ENCODE assay signal across 8 cellular contexts in genomic region chr3:46089237-46090011, GRCh38.
DNase-seq lines count a peak whose midpoint lies in the region; ATAC-seq, FAIRE-seq and TF ChIP-seq lines count a peak whose summit lies in the region.

No MANE protein-coding gene starts in this region.

- ATAC-seq in HepG2 (no peak), HG03558 (IDR thresholded peaks at IDR 0.05; ENCODE audit: extremely low read depth, unreplicated experiment) (peak; percentile 62), upper lobe of left lung (ENCODE audit: low FRiP score in 2 of 2) (peak; percentile 93)

- WGBS in liver = 89% methylated on average over 5 of the region's 5 CpGs
- 57% methylated on average over 2 of the region's 5 CpGs for WGBS in HepG2 (ENCODE audit: low lambda C conversion rate)
- WGBS in upper lobe of left lung, 2 donors = 70 to 83% methylated on average over 2 to 5 of the region's 5 CpGs

- H3K36me3 ChIP-seq in liver (ENCODE audit: control insufficient read depth in 4 of 4, insufficient read depth in 3 of 4, low read depth in 1 of 4, low read length in 3 of 4) = no peaks in the 10 kb centered on the region
- no peaks in the 10 kb centered on the region for H3K36me3 ChIP-seq in HepG2 (replicated peaks in 1 of 2; ENCODE audit: control insufficient read depth in 1 of 2, insufficient read depth in 2 of 2, low read length in 2 of 2)
- H3K36me3 ChIP-seq in upper lobe of left lung = no peaks in the 10 kb centered on the region

- no peaks in the 10 kb centered on the region for H3K79me2 ChIP-seq in HepG2 (ENCODE audit: insufficient read depth, low read length)

- H3K9ac ChIP-seq in liver (ENCODE audit: low read depth in 1 of 2, low read length in 2 of 2) (no peak overlapping the region), HepG2 (ENCODE audit: insufficient read depth, low read depth, low read length) (no peak overlapping the region)

- H3K9me3 ChIP-seq in liver (ENCODE audit: control insufficient read depth in 4 of 4, low read length in 3 of 4) (no peaks in the 10 kb centered on the region), HepG2 (ENCODE audit: low read length) (no peaks in the 10 kb centered on the region), upper lobe of left lung (no peaks in the 10 kb centered on the region)

- intact Hi-C loops in HepG2 (cut with micrococcal nuclease; ENCODE audit: unreplicated experiment) = no loop called here

- H3K4me3 ChIP-seq in liver (ENCODE audit: low read depth in 1 of 3, low read length in 3 of 3) (no peak overlapping the region), HepG2 (replicated peaks in 1 of 3; ENCODE audit: insufficient read depth in 1 of 3, low read depth in 2 of 3, low read length in 3 of 3) (no peak overlapping the region), upper lobe of left lung (no peak overlapping the region)

- H3K27me3 ChIP-seq in liver (ENCODE audit: control insufficient read depth in 4 of 4, insufficient read depth in 4 of 4, low read length in 3 of 4) = no peaks in the 10 kb centered on the region
- H3K27me3 ChIP-seq in HepG2 (ENCODE audit: control insufficient read depth in 1 of 2, insufficient read depth in 2 of 2, low read length in 2 of 2) = no peaks in the 10 kb centered on the region
- H3K27me3 ChIP-seq in layer of hippocampus (ENCODE audit: control insufficient read depth, insufficient read depth, low read length) = no peaks in the 10 kb centered on the region
- no peaks in the 10 kb centered on the region for H3K27me3 ChIP-seq in upper lobe of left lung

- no peak overlapping the region for H3K4me2 ChIP-seq in HepG2 (ENCODE audit: low read depth, low read length)

- H2AFZ ChIP-seq in HepG2 (ENCODE audit: low read length) = no peak overlapping the region

- H3K27ac ChIP-seq in liver (ENCODE audit: low read depth in 1 of 2, low read length in 2 of 2) = peak overlapping the region; percentile 29 to 40
- no peak overlapping the region for H3K27ac ChIP-seq in HepG2 (ENCODE audit: extremely low read length, insufficient read depth, low read length)
- peak overlapping the region; percentile 8 for H3K27ac ChIP-seq in layer of hippocampus (ENCODE audit: low read depth, low read length)
- peak overlapping the region; percentile 78 to 86 (median 82) for H3K27ac ChIP-seq in upper lobe of left lung

- in situ Hi-C loops in HepG2 (cut with HindIII; ENCODE audit: extremely low pct_ligation_motif_present, low pct_unique_long_range_greater_than_20kb) = no loop called here

- TF ChIP-seq CTCF in liver (IDR thresholded peaks at IDR 0.05; ENCODE audit: low read depth, low read length, missing input control) = no peak
- TF ChIP-seq CTCF in HepG2 (CRISPR knock-in tag; IDR thresholded peaks at IDR 0.05) = no peak
- peak in 1 of 6 experiments; percentile 35 for TF ChIP-seq CTCF in upper lobe of left lung (IDR thresholded peaks at IDR 0.05)

- no peak for FAIRE-seq in HepG2 (lab: Jason Lieb, UNC)

- CTCF ChIA-PET in HepG2 (lab: Yijun Ruan, JAX; ENCODE audit: low intra/inter-chr PET ratio, low total read pairs) = no interaction called here

- DNase-seq in HepG2 (ENCODE audit: low spot score) = no peak
- DNase-seq in amniotic epithelial cell (ENCODE audit: low read depth) = peak; percentile 94
- DNase-seq in upper lobe of left lung = peak in 1 of 2 donors; percentile 91
- no peak for DNase-seq in NCI-H1092 treated with DMSO at 0.1 percent for 48 hours (lab: John Stamatoyannopoulos, UW)
- no peak for DNase-seq in stimulated activated CD4-positive, alpha-beta T cell treated with anti-CD3 and anti-CD28 coated beads, Interleukin-2, amount 100 ng/mL, for 48 hours

- TF ChIP-seq POLR2A in HepG2 (IDR thresholded peaks at IDR 0.05; ENCODE audit: insufficient read depth in 1 of 2, low read depth in 2 of 2, low read length in 2 of 2) (no peak), upper lobe of left lung (IDR thresholded peaks at IDR 0.05) (peak in 1 of 4 donors; percentile 41)

- peaks cover 0 to 7% (median 2%) of the 10 kb centered on the region in 4 donors for H3K4me1 ChIP-seq in liver (ENCODE audit: control insufficient read depth in 4 of 4, insufficient read depth in 4 of 4, low read length in 3 of 4)
- H3K4me1 ChIP-seq in HepG2 (ENCODE audit: insufficient read depth, low read length) = 0 out of 2 replicates have a peak, but pooled peaks cover 8% of the 10 kb centered on the region
- peaks cover 0 to 25% (median 18%) of the 10 kb centered on the region in 4 donors for H3K4me1 ChIP-seq in upper lobe of left lung

- TF ChIP-seq EP300 in HepG2 (IDR thresholded peaks at IDR 0.05; ENCODE audit: low read depth in 2 of 2, low read length in 2 of 2) (no peak), HepG2 (CRISPR knock-in tag; IDR thresholded peaks at IDR 0.05; ENCODE audit: borderline replicate concordance) (no peak), upper lobe of left lung (IDR thresholded peaks at IDR 0.05) (peak in 3 of 4 donors; percentile 12 to 96 (median 72))

- no TSS peak for BruUV-seq in HepG2 (replicated peaks; lab: Mats Ljungman, UMichigan)

- POLR2A ChIA-PET in HepG2 (lab: Yijun Ruan, JAX) = no interaction called here

- TF ChIP-seq RAD21 in liver (IDR thresholded peaks at IDR 0.05) = peak in 1 of 2 donors; percentile 7
- TF ChIP-seq RAD21 in HepG2 (CRISPR knock-in tag; IDR thresholded peaks at IDR 0.05) = no peak

- H4K20me1 ChIP-seq in HepG2 (ENCODE audit: insufficient read depth, low read length) = no peaks in the 10 kb centered on the region

TF ChIP-seq in liver, 16 proteins besides CTCF, POLR2A, EP300 and RAD21:
- TF ChIP-seq, protein P1, sequence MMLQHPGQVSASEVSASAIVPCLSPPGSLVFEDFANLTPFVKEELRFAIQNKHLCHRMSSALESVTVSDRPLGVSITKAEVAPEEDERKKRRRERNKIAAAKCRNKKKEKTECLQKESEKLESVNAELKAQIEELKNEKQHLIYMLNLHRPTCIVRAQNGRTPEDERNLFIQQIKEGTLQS (IDR thresholded peaks at IDR 0.05) = no peak
- TF ChIP-seq JUND (IDR thresholded peaks at IDR 0.05) (peak; percentile 46 to 48), REST (IDR thresholded peaks at IDR 0.05) (peak; percentile 52)

TF ChIP-seq in HepG2, 621 proteins besides CTCF, POLR2A, EP300 and RAD21:
- TF ChIP-seq ZFAT (CRISPR knock-in tag; conservative IDR thresholded peaks at IDR 0.05) = no peak
- TF ChIP-seq FOXP1 (IDR thresholded peaks at IDR 0.05) = no peak
- no peak for TF ChIP-seq FOXP1 (CRISPR knock-in tag; IDR thresholded peaks at IDR 0.05)
- TF ChIP-seq ETV6 (CRISPR knock-in tag; conservative IDR thresholded peaks at IDR 0.05) = no peak
- no peak for TF ChIP-seq ZNF225 (CRISPR knock-in tag; IDR thresholded peaks at IDR 0.05)
- TF ChIP-seq JARID2 (CRISPR knock-in tag; IDR thresholded peaks at IDR 0.05; ENCODE audit: insufficient replicate concordance) = no peak
- no peak for TF ChIP-seq RFX1 (IDR thresholded peaks at IDR 0.05)
